Comparison of ENCODE assay signal across 19 cellular contexts in the genomic region with DNA sequence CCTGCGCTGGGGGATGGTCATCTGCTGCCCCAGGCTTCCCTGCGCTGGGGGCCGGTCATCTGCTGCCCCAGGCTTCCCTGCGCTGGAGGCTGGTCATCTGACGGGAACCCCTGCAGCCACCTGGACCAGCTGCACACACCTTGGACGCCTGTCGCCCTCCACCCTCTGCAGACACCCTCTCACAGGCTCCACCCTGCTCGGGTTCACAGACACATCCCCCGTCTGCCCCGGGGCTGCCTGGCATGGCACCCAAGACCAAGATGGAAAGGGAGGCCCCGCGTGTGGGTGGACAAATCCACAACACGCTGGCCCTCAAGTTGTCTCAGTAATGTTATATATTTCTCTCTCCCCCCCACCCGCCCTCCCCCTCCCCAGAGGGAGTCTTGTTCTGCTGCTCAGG.
"Had no signal": no experiment of that assay in that cellular context is flagged by ENCODE, and none has a peak within 500 bp of the region (broad histone marks: within the 10 kb centered on the region; RNA-seq: fewer than 3 reads in every experiment).

No MANE protein-coding gene starts in this region.

- H3K27me3 ChIP-seq: adrenal gland, ascending aorta, breast epithelium, gastroesophageal sphincter, neural progenitor cell, spleen had no signal

- H3K9me3 Mint-ChIP-seq: activated B cell treated with CpG ODN at 0.5 μM for 24 hours, neural progenitor cell had no signal

- H3K4me1 ChIP-seq: breast epithelium had no signal

- H3K9me3 ChIP-seq: adrenal gland, ascending aorta, breast epithelium, gastroesophageal sphincter, lower lobe of right lung, spleen had no signal

- H3K4me3 Mint-ChIP-seq: activated B cell treated with CpG ODN at 0.5 μM for 24 hours; activated CD4-positive, alpha-beta T cell treated with anti-CD3 and anti-CD28 coated beads for 36 hours; neural progenitor cell had no signal

- H3K27me3 Mint-ChIP-seq: activated B cell treated with CpG ODN at 0.5 μM for 24 hours; activated CD4-positive, alpha-beta T cell treated with anti-CD3 and anti-CD28 coated beads for 36 hours; activated naive CD8-positive, alpha-beta T cell; naive thymus-derived CD4-positive, alpha-beta T cell had no signal

- H3K27ac ChIP-seq: adrenal gland, ascending aorta, breast epithelium, coronary artery, epithelial cell of prostate, gastroesophageal sphincter, lower lobe of right lung, neural progenitor cell, spleen had no signal

- ATAC-seq: activated CD4-positive, alpha-beta T cell treated with anti-CD3 and anti-CD28 coated beads for 36 hours; gastroesophageal sphincter; left lobe of liver; lower lobe of right lung; naive thymus-derived CD4-positive, alpha-beta T cell; stimulated activated naive CD8-positive, alpha-beta T cell treated with anti-CD3 and anti-CD28 coated beads, Interleukin-15, Interleukin-2, amounts not matched to agents 100 U/mL and 50 U/mL, for 24 hours had no signal

- DNase-seq: activated B cell treated with CpG ODN at 0.5 μM for 24 hours; activated CD4-positive, alpha-beta T cell treated with anti-CD3 and anti-CD28 coated beads for 36 hours; activated CD4-positive, alpha-beta T cell treated with anti-CD3 and anti-CD28 coated beads, Interleukin-2, amount 50 U/mL, for 4 hours; activated effector memory CD4-positive, alpha-beta T cell treated with anti-CD3 and anti-CD28 coated beads, Interleukin-2, amount 50 U/mL, for 16 hours; adrenal gland; cerebellar nuclear complex; lower lobe of right lung; naive thymus-derived CD4-positive, alpha-beta T cell; spleen; stimulated activated CD4-positive, alpha-beta T cell treated with anti-CD3 and anti-CD28 coated beads, Interleukin-4, amount 100 ng/mL, for 1 hour; stimulated activated naive CD8-positive, alpha-beta T cell treated with anti-CD3 and anti-CD28 coated beads, Interleukin-15, Interleukin-2, amounts not matched to agents 100 U/mL and 50 U/mL, for 24 hours had no signal

- H3K36me3 Mint-ChIP-seq: activated naive CD8-positive, alpha-beta T cell; naive thymus-derived CD4-positive, alpha-beta T cell had no signal

- H3K4me3 ChIP-seq: adrenal gland, ascending aorta, breast epithelium, coronary artery, gastroesophageal sphincter, lower lobe of right lung, neural progenitor cell, spleen had no signal

- H3K36me3 ChIP-seq: adrenal gland, ascending aorta, breast epithelium, gastroesophageal sphincter, lower lobe of right lung, neural progenitor cell had no signal

- H3K27ac Mint-ChIP-seq: activated B cell treated with CpG ODN at 0.5 μM for 24 hours had no signal
